In the genomic region with DNA sequence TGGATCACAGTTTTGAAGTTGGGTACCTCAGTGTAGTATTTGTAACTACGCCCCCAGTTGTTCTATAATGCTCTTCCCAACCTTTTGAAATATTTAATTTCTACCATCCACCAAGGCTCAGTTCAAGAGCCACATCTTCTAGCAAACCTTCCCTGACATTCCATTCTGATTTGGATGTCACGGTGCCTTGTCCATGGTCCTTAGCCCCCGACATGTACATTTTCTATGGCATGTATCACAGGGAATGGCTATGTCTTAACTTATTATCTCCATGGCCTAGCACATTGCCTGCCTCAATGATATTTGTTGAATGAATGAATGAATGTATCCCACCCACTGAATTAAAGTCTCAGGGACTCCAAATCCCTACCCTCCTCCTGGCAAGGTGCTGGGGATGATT, we compare ENCODE assay signal across 20 cellular contexts.
"Had no signal": no experiment of that assay in that cellular context is flagged by ENCODE, and none has a peak within 500 bp of the region (broad histone marks: within the 10 kb centered on the region; RNA-seq: fewer than 3 reads in every experiment).

No MANE protein-coding gene starts in this region.

- H3K36me3 Mint-ChIP-seq: mesothelial cell of epicardium; natural killer cell treated with Interleukin-12 subunit alpha and Interleukin-12 subunit beta and Interleukin-15 and Interleukin-18, amount 100 ng/mL, for 72 hours had no signal

- H3K4me3 ChIP-seq: gastroesophageal sphincter, heart left ventricle, left lung, pancreas, smooth muscle cell, suprapubic skin, transverse colon, uterus had no signal

- H3K9me3 Mint-ChIP-seq: dendritic cell treated with granulocyte-macrophage colony-stimulating factor and Interleukin-4, amounts not matched to agents 40 ng/mL and 50 ng/mL, for 4 days; mesothelial cell of epicardium; natural killer cell treated with Interleukin-12 subunit alpha and Interleukin-12 subunit beta and Interleukin-15 and Interleukin-18, amount 100 ng/mL, for 72 hours; stimulated activated naive CD8-positive, alpha-beta T cell treated with anti-CD3 and anti-CD28 coated beads, Interleukin-15, amount 100 ng/mL, for 72 hours; T-helper 2 cell treated with Interferon-gamma antibody and Interleukin-4, amounts not matched to agents 5 μg/mL and 100 μg/mL, for 36 hours had no signal

- H3K4me3 Mint-ChIP-seq: activated naive CD8-positive, alpha-beta T cell; dendritic cell treated with granulocyte-macrophage colony-stimulating factor and Interleukin-4, amounts not matched to agents 40 ng/mL and 50 ng/mL, for 4 days; mesothelial cell of epicardium; natural killer cell treated with Interleukin-12 subunit alpha and Interleukin-12 subunit beta and Interleukin-15 and Interleukin-18, amount 100 ng/mL, for 72 hours; stimulated activated naive CD8-positive, alpha-beta T cell treated with anti-CD3 and anti-CD28 coated beads, Interleukin-15, amount 100 ng/mL, for 72 hours; T-helper 2 cell treated with Interferon-gamma antibody and Interleukin-4, amounts not matched to agents 5 μg/mL and 100 μg/mL, for 36 hours had no signal

- H3K9me3 ChIP-seq: gastroesophageal sphincter, heart left ventricle, left lung, neutrophil, pancreas, suprapubic skin, transverse colon, uterus had no signal

- DNase-seq: activated CD4-positive, alpha-beta T cell treated with anti-CD3 and anti-CD28 coated beads, Interleukin-2, amount 50 U/mL, for 4 hours; activated gamma-delta T cell; effector CD8-positive, alpha-beta T cell; heart left ventricle; kidney; left lung; pancreas; stimulated activated CD4-positive, alpha-beta T cell treated with anti-CD3 and anti-CD28 coated beads, Interleukin-4, amount 100 ng/mL, for 1 hour; stimulated activated naive CD8-positive, alpha-beta T cell treated with anti-CD3 and anti-CD28 coated beads, Interleukin-15, amount 100 ng/mL, for 72 hours; transverse colon; uterus had no signal

- H3K27me3 ChIP-seq: uterus had no signal

- H3K36me3 ChIP-seq: gastroesophageal sphincter, heart left ventricle, left lung, neutrophil, pancreas, suprapubic skin, transverse colon, uterus had no signal

- H3K27ac Mint-ChIP-seq: activated naive CD8-positive, alpha-beta T cell; dendritic cell treated with granulocyte-macrophage colony-stimulating factor and Interleukin-4, amounts not matched to agents 40 ng/mL and 50 ng/mL, for 4 days; mesothelial cell of epicardium; natural killer cell treated with Interleukin-12 subunit alpha and Interleukin-12 subunit beta and Interleukin-15 and Interleukin-18, amount 100 ng/mL, for 72 hours; stimulated activated naive CD8-positive, alpha-beta T cell treated with anti-CD3 and anti-CD28 coated beads, Interleukin-15, amount 100 ng/mL, for 72 hours; T-helper 2 cell treated with Interferon-gamma antibody and Interleukin-4, amounts not matched to agents 5 μg/mL and 100 μg/mL, for 36 hours had no signal

- H3K4me1 ChIP-seq: left lung had no signal

- H3K4me1 Mint-ChIP-seq: stimulated activated naive CD8-positive, alpha-beta T cell treated with anti-CD3 and anti-CD28 coated beads, Interleukin-15, amount 100 ng/mL, for 72 hours had no signal
